Comparison of ENCODE assay signal across 8 cellular contexts in genomic region chr6:25280617-25280990, GRCh38. TPM values are rescaled to one million over a fixed set of nuclear protein-coding genes. Genes with fewer than 3 reads are reported as not detected.
DNase-seq lines count a peak whose midpoint lies in the region; ATAC-seq and TF ChIP-seq lines count a peak whose summit lies in the region.

No MANE protein-coding gene starts in this region.

- no peaks in the 10 kb centered on the region for H3K9me3 Mint-ChIP-seq in CD8-positive, alpha-beta memory T cell
- no peaks in the 10 kb centered on the region for H3K9me3 Mint-ChIP-seq in nephron progenitor cell

- DNase-seq in CD8-positive, alpha-beta memory T cell = peak in 1 of 5 donors; percentile 26
- no peak for DNase-seq in LNCaP clone FGC (ENCODE audit: low read depth)
- no peak for DNase-seq in nephron progenitor cell
- no peak for DNase-seq in activated gamma-delta T cell treated with Interleukin-2 at 50 U/mL for 16 hours
- no peak for DNase-seq in D341Med (ENCODE audit: low spot score)

- ATAC-seq in HG03139 (IDR thresholded peaks at IDR 0.05; ENCODE audit: unreplicated experiment) (no peak), GM18867 (IDR thresholded peaks at IDR 0.05; ENCODE audit: unreplicated experiment) (no peak)

- H3K36me3 Mint-ChIP-seq in CD8-positive, alpha-beta memory T cell = peaks cover 0 to 5% (median 0%) of the 10 kb centered on the region in 3 donors
- H3K36me3 Mint-ChIP-seq in nephron progenitor cell (ENCODE audit: low read depth) = no peaks in the 10 kb centered on the region

- no peaks in the 10 kb centered on the region for H3K27me3 ChIP-seq in CD8-positive, alpha-beta memory T cell (ENCODE audit: insufficient read depth, low read length, poor library complexity, severe bottlenecking)
- H3K27me3 ChIP-seq in ectodermal cell (ENCODE audit: control insufficient read depth, insufficient read depth, low read length, poor library complexity, severe bottlenecking) = peaks cover 8% of the 10 kb centered on the region

- WGBS in ectodermal cell, 2 experiments = 23 to 34% methylated on average over 6 of the region's 6 CpGs

- H3K36me3 ChIP-seq in CD8-positive, alpha-beta memory T cell (ENCODE audit: insufficient read depth, low read length) = no peaks in the 10 kb centered on the region
- H3K36me3 ChIP-seq in ectodermal cell (ENCODE audit: control insufficient read depth, insufficient read depth, low read length) = no peaks in the 10 kb centered on the region

- peak overlapping the region in 7 of 8 donors; percentile 30 to 94 (median 64) for H3K27ac Mint-ChIP-seq in CD8-positive, alpha-beta memory T cell
- no peak overlapping the region for H3K27ac Mint-ChIP-seq in nephron progenitor cell

- POLR2A ChIA-PET in CD8-positive, alpha-beta memory T cell (lab: Charles Lee) = interaction anchor here (1.4 kb wide), 1 partner anchor 124 kb away, joined by 6 read pairs; no protein-coding TSS in a partner anchor

- peaks cover 7% of the 10 kb centered on the region for H3K4me1 ChIP-seq in CD8-positive, alpha-beta memory T cell (ENCODE audit: insufficient read depth, low read length)
- H3K4me1 ChIP-seq in ectodermal cell (ENCODE audit: control insufficient read depth, insufficient read depth, low read length) = peaks cover 8% of the 10 kb centered on the region

- no peak for TF ChIP-seq CTCF in LNCaP clone FGC (IDR thresholded peaks at IDR 0.05; ENCODE audit: control insufficient read depth, extremely low read depth, insufficient read depth)
- no peak for TF ChIP-seq CTCF in nephron progenitor cell (IDR thresholded peaks at IDR 0.05)

- H3K4me3 ChIP-seq in CD8-positive, alpha-beta memory T cell (ENCODE audit: low read length) = peak overlapping the region; percentile 54
- peak overlapping the region; percentile 63 for H3K4me3 ChIP-seq in LNCaP clone FGC (ENCODE audit: low read depth, low read length)
- peak overlapping the region; percentile 79 for H3K4me3 ChIP-seq in ectodermal cell (ENCODE audit: insufficient read depth, low read depth, low read length)

- peaks cover 20 to 35% (median 29%) of the 10 kb centered on the region in 3 donors for H3K4me1 Mint-ChIP-seq in CD8-positive, alpha-beta memory T cell
- peaks cover 37% of the 10 kb centered on the region for H3K4me1 Mint-ChIP-seq in nephron progenitor cell

- no peaks in the 10 kb centered on the region for H3K9me3 ChIP-seq in CD8-positive, alpha-beta memory T cell (ENCODE audit: low read length)
- H3K9me3 ChIP-seq in ectodermal cell (ENCODE audit: control insufficient read depth, low read length) = no peaks in the 10 kb centered on the region

- peak overlapping the region; percentile 86 to 96 (median 90) for H3K4me3 Mint-ChIP-seq in CD8-positive, alpha-beta memory T cell
- peak overlapping the region; percentile 94 for H3K4me3 Mint-ChIP-seq in nephron progenitor cell

- CTCF ChIA-PET in CD8-positive, alpha-beta memory T cell (lab: Charles Lee) = interaction anchor here (1.6 to 4.6 kb wide), 4 partner anchors 15 to 211 kb away, joined by 4 to 86 read pairs (median 16); no protein-coding TSS in a partner anchor

- peaks cover 5 to 6% of the 10 kb centered on the region in 2 donors for H3K27me3 Mint-ChIP-seq in CD8-positive, alpha-beta memory T cell
- H3K27me3 Mint-ChIP-seq in nephron progenitor cell (ENCODE audit: low read depth, poor library complexity) = peaks cover 16% of the 10 kb centered on the region

- no peak overlapping the region for H3K27ac ChIP-seq in CD8-positive, alpha-beta memory T cell (ENCODE audit: low read depth, low read length)
- H3K27ac ChIP-seq in ectodermal cell (ENCODE audit: insufficient read depth, low read depth, low read length, poor library complexity, severe bottlenecking) = no peak overlapping the region

RNA-seq across cellular contexts. Expression of gene CARMIL1, which starts 1.4 kb away (rescaled TPM):
- total RNA-seq in CD8-positive, alpha-beta memory T cell = 1 to 10 TPM; 1.8 to 2.9 TPM
- not detected for polyA plus RNA-seq in CD8-positive, alpha-beta memory T cell
- polyA plus RNA-seq in ectodermal cell (2013, experiment 1 of 4) = 15.2 TPM
- polyA plus RNA-seq in ectodermal cell (2013, experiment 2 of 4) = 22.6 TPM
- polyA plus RNA-seq in ectodermal cell (2013, experiment 3 of 4) = 11.2 TPM
- polyA plus RNA-seq in ectodermal cell (2013, experiment 4 of 4) = 14.7 TPM
